1 cellular context compared by ENCODE assay signal in genomic region chr17:32862940-32863339, GRCh38.
A peak's percentile ranks its signal among the peaks of the same experiment; 100 is the strongest.
TF ChIP-seq lines count a peak whose summit lies in the region.

No MANE protein-coding gene starts in this region.

TF ChIP-seq in K562, 482 proteins besides CTCF, POLR2A, EP300 and RAD21 (continued from another document):
- TF ChIP-seq ZBTB11 (CRISPR knock-in tag; IDR thresholded peaks at IDR 0.05) (no peak), FOXA3 (CRISPR knock-in tag; conservative IDR thresholded peaks at IDR 0.05 in 1 of 2, IDR thresholded peaks at IDR 0.05 in 1 of 2) (no peak), CHD4 (IDR thresholded peaks at IDR 0.05; ENCODE audit: insufficient read depth, insufficient replicate concordance, low read depth, low read length, poor library complexity, severe bottlenecking) (no peak), BRD4 (IDR thresholded peaks at IDR 0.05) (no peak), ELF2 (CRISPR knock-in tag; IDR thresholded peaks at IDR 0.05) (0 out of 2 replicates have a peak, but pooled peaks have one; percentile 22), ELK1 (CRISPR knock-in tag; IDR thresholded peaks at IDR 0.05) (no peak), FIP1L1 (IDR thresholded peaks at IDR 0.05; ENCODE audit: low read depth, low read length, poor library complexity, severe bottlenecking) (no peak), KLF6 (CRISPR knock-in tag; IDR thresholded peaks at IDR 0.05; ENCODE audit: borderline replicate concordance) (no peak), SMAD3 (CRISPR knock-in tag; conservative IDR thresholded peaks at IDR 0.05) (no peak)
